In genomic region chr15:31330111-31330785, GRCh38 we compare ENCODE assay signal across 10 cellular contexts. TPM values are rescaled to one million over a fixed set of nuclear protein-coding genes. Genes with fewer than 3 reads are reported as not detected.
DNase-seq lines count a peak whose midpoint lies in the region; ATAC-seq and TF ChIP-seq lines count a peak whose summit lies in the region.
"Had no signal": no experiment of that assay in that cellular context is flagged by ENCODE, and none has a peak within 500 bp of the region (broad histone marks: within the 10 kb centered on the region; RNA-seq: fewer than 3 reads in every experiment).

No MANE protein-coding gene starts in this region.

- H3K27ac ChIP-seq in right atrium auricular region (peak overlapping the region; percentile 99 to 100), breast epithelium (peak overlapping the region in 1 of 2 donors; percentile 44), uterus (peak overlapping the region; percentile 19 to 92)

- no peaks in the 10 kb centered on the region for H3K27me3 ChIP-seq in right atrium auricular region
- no peaks in the 10 kb centered on the region for H3K27me3 ChIP-seq in breast epithelium
- H3K27me3 ChIP-seq in uterus, result no peaks in the 10 kb centered on the region

- H3K4me3 ChIP-seq in right atrium auricular region (peak overlapping the region in 1 of 2 donors; percentile 91), breast epithelium (peak overlapping the region in 2 of 3 donors; percentile 70 to 85), uterus (no peak overlapping the region)

- H3K36me3 ChIP-seq in right atrium auricular region (no peaks in the 10 kb centered on the region), breast epithelium (no peaks in the 10 kb centered on the region), uterus (no peaks in the 10 kb centered on the region)

- intact Hi-C loops in Right ventricle myocardium superior (cut with DNase I) (no loop called here), breast epithelium (cut with DNase I; ENCODE audit: low total_unique reads) (no loop called here), natural killer cell (cut with micrococcal nuclease) (no loop called here), uterus (cut with DNase I; ENCODE audit: low total_unique reads) (loop anchor here (10.0 kb wide), 1 partner anchor 105 kb away; no protein-coding TSS in a partner anchor)

- no peak for TF ChIP-seq CTCF in right atrium auricular region (IDR thresholded peaks at IDR 0.05)
- TF ChIP-seq CTCF in breast epithelium (IDR thresholded peaks at IDR 0.05), result no peak
- no peak for TF ChIP-seq CTCF in natural killer cell (IDR thresholded peaks at IDR 0.05)
- TF ChIP-seq CTCF in uterus (IDR thresholded peaks at IDR 0.05), result no peak

- no peaks in the 10 kb centered on the region for H3K9me3 Mint-ChIP-seq in natural killer cell

- TF ChIP-seq POLR2A in breast epithelium (IDR thresholded peaks at IDR 0.05), result no peak
- TF ChIP-seq POLR2A in uterus (IDR thresholded peaks at IDR 0.05), result no peak

- H3K4me1 Mint-ChIP-seq in natural killer cell, result peaks cover 58 to 73% of the 10 kb centered on the region in 2 donors

- no peak for ATAC-seq in Right ventricle myocardium superior (ENCODE audit: poor library complexity)
- no peak for ATAC-seq in natural killer cell
- ATAC-seq in HG02852 (IDR thresholded peaks at IDR 0.05; ENCODE audit: unreplicated experiment), result no peak
- no peak for ATAC-seq in GM19351 (IDR thresholded peaks at IDR 0.05; ENCODE audit: unreplicated experiment)

- H3K36me3 Mint-ChIP-seq in natural killer cell, result no peaks in the 10 kb centered on the region

- H3K4me1 ChIP-seq in right atrium auricular region (peaks cover 0 to 71% of the 10 kb centered on the region in 2 donors), breast epithelium (peaks cover 0 to 9% of the 10 kb centered on the region in 2 donors), uterus (peaks cover 0 to 4% of the 10 kb centered on the region in 2 donors)

- H3K9me3 ChIP-seq in right atrium auricular region (no peaks in the 10 kb centered on the region), breast epithelium (no peaks in the 10 kb centered on the region), uterus (no peaks in the 10 kb centered on the region)

- DNase-seq in right atrium auricular region (ENCODE audit: low spot score) (no peak), Right ventricle myocardium superior (no peak), breast epithelium (ENCODE audit: low spot score in 2 of 2) (no peak), natural killer cell (no peak), uterus (no peak), SK-N-DZ (ENCODE audit: low spot score) (no peak)
- DNase-seq: NCI-H187 treated with DMSO at 0.1 percent for 48 hours; stimulated activated CD4-positive, alpha-beta T cell treated with anti-CD3 and anti-CD28 coated beads, Interleukin-2, amount 100 ng/mL, for 48 hours had no signal

- peak overlapping the region; percentile 99 for H3K4me3 Mint-ChIP-seq in natural killer cell

- H3K27me3 Mint-ChIP-seq in natural killer cell (ENCODE audit: low read depth in 2 of 2), result no peaks in the 10 kb centered on the region

- peak overlapping the region; percentile 88 to 92 for H3K27ac Mint-ChIP-seq in natural killer cell

RNA-seq across cellular contexts. Expression of gene KLF13, which starts 3.6 kb away (rescaled TPM):
- 10 to 100 TPM; 52.8 to 54.6 TPM for total RNA-seq in right atrium auricular region
- total RNA-seq in Right ventricle myocardium superior, result 65.7 TPM
- 10 to 100 TPM; 26.3 to 52.2 (median 28.2) TPM for total RNA-seq in breast epithelium
- total RNA-seq in natural killer cell, result 100 to 1,000 TPM; 277 to 328 (median 300) TPM
- total RNA-seq in uterus, result 10 to 100 TPM; 20.2 to 58.8 (median 25.7) TPM
- polyA plus RNA-seq in SK-N-DZ (2014; cell fraction: cytosol; rRNA removed), result 65.3 and 76.1 TPM in 2 replicates
- polyA plus RNA-seq in SK-N-DZ (2014; cell fraction: nucleus; rRNA removed), result 26.8 and 37.7 TPM in 2 replicates

Comparison
In these comparisons a context has a peak if more than half of its experiments do, and no peak if none do; other contexts are left out.
1. H3K4me3 ChIP-seq: peak in breast epithelium (2 of 3); none in uterus (0 of 2).